ENCODE assay signal across 8 cellular contexts in genomic region chr13:41019027-41019487, GRCh38. TPM values are rescaled to one million over a fixed set of nuclear protein-coding genes. Genes with fewer than 3 reads are reported as not detected.
DNase-seq lines count a peak whose midpoint lies in the region; ATAC-seq, FAIRE-seq and TF ChIP-seq lines count a peak whose summit lies in the region.

TSS of gene ELF1 (minus strand) at chr13:41019316. CDS start at chr13:40982054, 37,262 bp downstream.

- H3K4me1 ChIP-seq in CD8-positive, alpha-beta memory T cell (ENCODE audit: insufficient read depth, low read length), result peaks cover 31% of the 10 kb centered on the region
- peaks cover 6 to 43% (median 41%) of the 10 kb centered on the region in 3 donors for H3K4me1 ChIP-seq in pancreas

- FAIRE-seq in GM19239 (lab: Jason Lieb, UNC) (peak; percentile 99), pancreas (lab: Jason Lieb, UNC) (no peak)

- peak; percentile 38 to 78 (median 72) for DNase-seq in CD8-positive, alpha-beta memory T cell
- DNase-seq in GM19239 (ENCODE audit: insufficient read length, low spot score) (peak; percentile 35), OCI-M2 (lab: John Stamatoyannopoulos, UW; ENCODE audit: unreplicated experiment) (peak; percentile 18), fibroblast of the conjunctiva (ENCODE audit: low read depth) (peak; percentile 40), pancreas (peak in 4 of 6 donors; percentile 31 to 67 (median 52)), NCI-H1105 (lab: John Stamatoyannopoulos, UW) (no peak)
- peak; percentile 53 to 64 for DNase-seq in activated T-cell treated with anti-CD3 and anti-CD28 coated beads, Interleukin-2, amount 50 U/mL, for 72 hours

- no peaks in the 10 kb centered on the region for H3K27me3 ChIP-seq in CD8-positive, alpha-beta memory T cell (ENCODE audit: insufficient read depth, low read length, poor library complexity, severe bottlenecking)
- no peaks in the 10 kb centered on the region for H3K27me3 ChIP-seq in pancreas

- H3K4me3 ChIP-seq in CD8-positive, alpha-beta memory T cell (ENCODE audit: low read length), result peak within 1 kb of the TSS; percentile 66
- peak within 1 kb of the TSS; percentile 9 to 41 (median 12) for H3K4me3 ChIP-seq in pancreas

- intact Hi-C loops in pancreas (cut with DNase I), result no loop called here

- WGBS in pancreas, 2 donors, result 7% methylated on average over 4 of the region's 4 CpGs

- no peaks in the 10 kb centered on the region for H3K9me3 Mint-ChIP-seq in CD8-positive, alpha-beta memory T cell
- H3K9me3 Mint-ChIP-seq in activated T-cell treated with anti-CD3 and anti-CD28 coated beads, Interleukin-2, amount 50 U/mL, for 72 hours, result no peaks in the 10 kb centered on the region

- H3K36me3 Mint-ChIP-seq in CD8-positive, alpha-beta memory T cell, result peaks cover 0 to 21% (median 0%) of the 10 kb centered on the region in 3 donors
- H3K36me3 Mint-ChIP-seq in activated T-cell treated with anti-CD3 and anti-CD28 coated beads, Interleukin-2, amount 50 U/mL, for 72 hours (ENCODE audit: insufficient read depth in 2 of 2), result peaks cover 3 to 14% of the 10 kb centered on the region in 2 donors

- peaks cover 37 to 61% (median 49%) of the 10 kb centered on the region in 3 donors for H3K4me1 Mint-ChIP-seq in CD8-positive, alpha-beta memory T cell
- peaks cover 43% of the 10 kb centered on the region for H3K4me1 Mint-ChIP-seq in activated T-cell treated with anti-CD3 and anti-CD28 coated beads, Interleukin-2, amount 50 U/mL, for 72 hours (ENCODE audit: low read depth)

- TF ChIP-seq CTCF in pancreas (IDR thresholded peaks at IDR 0.05), result no peak

- peak within 1 kb of the TSS; percentile 89 to 95 (median 92) for H3K4me3 Mint-ChIP-seq in CD8-positive, alpha-beta memory T cell
- peak within 1 kb of the TSS; percentile 85 to 99 for H3K4me3 Mint-ChIP-seq in activated T-cell treated with anti-CD3 and anti-CD28 coated beads, Interleukin-2, amount 50 U/mL, for 72 hours

- H3K27ac ChIP-seq in CD8-positive, alpha-beta memory T cell (ENCODE audit: low read depth, low read length), result peak within 1 kb of the TSS; percentile 91
- peak within 1 kb of the TSS; percentile 22 to 96 (median 82) for H3K27ac ChIP-seq in pancreas

- peak; percentile 90 for ATAC-seq in HG03342 (IDR thresholded peaks at IDR 0.05; ENCODE audit: unreplicated experiment)
- ATAC-seq in activated T-cell treated with anti-CD3 and anti-CD28 coated beads, Interleukin-2, amount 50 U/mL, for 72 hours (replicated peaks in 1 of 2), result peak; percentile 89 to 91
- ATAC-seq in pancreas, result peak; percentile 83 to 95 (median 92)

- H3K36me3 ChIP-seq in CD8-positive, alpha-beta memory T cell (ENCODE audit: insufficient read depth, low read length), result no peaks in the 10 kb centered on the region
- no peaks in the 10 kb centered on the region for H3K36me3 ChIP-seq in pancreas

- POLR2A ChIA-PET in CD8-positive, alpha-beta memory T cell (lab: Charles Lee), result interaction anchor here (0.9 to 3.5 kb wide), 8 partner anchors 11 to 46 kb away, joined by 3 to 31 read pairs (median 4); partner anchors contain the start of gene WBP4

- CTCF ChIA-PET in CD8-positive, alpha-beta memory T cell (lab: Charles Lee), result interaction anchor here (0.7 to 5.2 kb wide), 12 partner anchors 12 to 98 kb away, joined by 3 to 22 read pairs (median 4); partner anchors contain the start of gene WBP4

- H3K27me3 Mint-ChIP-seq in CD8-positive, alpha-beta memory T cell, result no peaks in the 10 kb centered on the region
- no peaks in the 10 kb centered on the region for H3K27me3 Mint-ChIP-seq in activated T-cell treated with anti-CD3 and anti-CD28 coated beads, Interleukin-2, amount 50 U/mL, for 72 hours (ENCODE audit: low read depth)

- H3K9me3 ChIP-seq in CD8-positive, alpha-beta memory T cell (ENCODE audit: low read length), result no peaks in the 10 kb centered on the region
- no peaks in the 10 kb centered on the region for H3K9me3 ChIP-seq in pancreas

- peak within 1 kb of the TSS; percentile 84 to 99 (median 97) for H3K27ac Mint-ChIP-seq in CD8-positive, alpha-beta memory T cell
- peak within 1 kb of the TSS; percentile 99 for H3K27ac Mint-ChIP-seq in activated T-cell treated with anti-CD3 and anti-CD28 coated beads, Interleukin-2, amount 50 U/mL, for 72 hours

RNA-seq across cellular contexts. Expression of gene ELF1, which starts in this region (rescaled TPM):
- 10 to 100 TPM; 76.8 to 77.6 TPM for total RNA-seq in CD8-positive, alpha-beta memory T cell
- 139 TPM for polyA plus RNA-seq in CD8-positive, alpha-beta memory T cell
- 100 to 1,000 TPM; 106 to 117 TPM for total RNA-seq in activated T-cell treated with anti-CD3 and anti-CD28 coated beads, Interleukin-2, amount 50 U/mL, for 72 hours
- total RNA-seq in pancreas, result 10 to 100 TPM; 31.6 to 61.6 (median 40.6) TPM
- polyA plus RNA-seq in pancreas, result 10 to 100 TPM in 1 of 2 donors, 1 to 10 TPM in 1; 9.4 to 18.5 TPM
